29 cellular contexts compared by ENCODE assay signal in the genomic region with DNA sequence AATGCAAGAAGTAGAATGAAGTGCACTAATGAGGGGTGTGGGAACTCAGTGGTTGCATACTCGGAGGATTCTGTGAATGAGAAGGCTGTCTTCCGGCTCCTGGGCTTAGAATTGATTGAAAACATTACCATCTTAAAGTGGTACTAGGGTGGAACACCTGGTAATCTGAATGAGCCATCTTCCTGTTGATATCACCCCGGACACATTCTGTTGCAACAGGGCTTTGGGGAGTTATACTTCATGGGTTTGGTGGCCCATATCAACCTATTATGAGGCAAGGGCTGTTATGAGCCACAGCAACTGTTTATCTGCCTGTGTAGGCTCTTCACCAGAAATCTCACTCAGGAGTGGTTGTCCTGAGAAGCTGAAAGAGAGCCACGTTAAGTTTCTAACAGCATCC.
"Had no signal": no experiment of that assay in that cellular context is flagged by ENCODE, and none has a peak within 500 bp of the region (broad histone marks: within the 10 kb centered on the region; RNA-seq: fewer than 3 reads in every experiment).

No MANE protein-coding gene starts in this region.

- DNase-seq: activated B cell treated with CpG ODN at 0.5 μM for 24 hours; activated CD4-positive, alpha-beta T cell treated with anti-CD3 and anti-CD28 coated beads for 48 hours; activated CD4-positive, alpha-beta T cell treated with anti-CD3 and anti-CD28 coated beads, Interleukin-2, amount 50 U/mL, for 1 hour; activated CD4-positive, alpha-beta T cell treated with anti-CD3 and anti-CD28 coated beads, Interleukin-2, amount 50 U/mL, for 4 hours; activated CD4-positive, CD25-positive, alpha-beta regulatory T cell treated with anti-CD3 and anti-CD28 coated beads, Interleukin-2, amount 50 U/mL, for 72 hours; activated CD8-positive, alpha-beta memory T cell treated with anti-CD3 and anti-CD28 coated beads, Interleukin-2, amount 50 U/mL, for 4 hours; activated effector memory CD4-positive, alpha-beta T cell treated with Interleukin-2 at 50 U/mL for 16 hours; activated gamma-delta T cell; activated naive CD4-positive, alpha-beta T cell treated with anti-CD3 and anti-CD28 coated beads, Interleukin-2, amount 10 ng/mL, durations not matched to agents 7 days and 5 days; activated naive CD4-positive, alpha-beta T cell treated with Interleukin-2 at 50 U/mL for 16 hours; activated T-cell treated with anti-CD3 and anti-CD28 coated beads for 4 hours; activated T-cell treated with anti-CD3 and anti-CD28 coated beads, Interleukin-2, amount 50 U/mL, for 1 hour; activated T-cell treated with anti-CD3 and anti-CD28 coated beads, Interleukin-2, amount 50 U/mL, for 4 hours; activated T-cell treated with anti-CD3 and anti-CD28 coated beads, Interleukin-2, amount 50 U/mL, for 72 hours; amygdala; anterior cingulate cortex; caudate nucleus; cerebellar nuclear complex; colonic mucosa; SW 1271; T-helper 9 cell had no signal

- ATAC-seq: activated T-cell treated with anti-CD3 and anti-CD28 coated beads, Interleukin-2, amount 50 U/mL, for 4 hours had no signal

- H3K36me3 Mint-ChIP-seq: activated naive CD4-positive, alpha-beta T cell treated with anti-CD3 and anti-CD28 coated beads, Interleukin-2, amount 10 ng/mL, durations not matched to agents 7 days and 5 days; activated naive CD8-positive, alpha-beta T cell; brain had no signal

- H3K4me3 Mint-ChIP-seq: activated B cell treated with CpG ODN at 0.5 μM for 24 hours; activated naive CD4-positive, alpha-beta T cell treated with anti-CD3 and anti-CD28 coated beads, Interleukin-2, amount 10 ng/mL, durations not matched to agents 7 days and 5 days; activated naive CD4-positive, alpha-beta T cell treated with anti-CD3 and anti-CD28 coated beads, Interleukin-2, amount 50 U/mL, for 24 hours; activated naive CD8-positive, alpha-beta T cell; activated T-cell treated with anti-CD3 and anti-CD28 coated beads, Interleukin-2, amount 50 U/mL, for 4 hours; activated T-cell treated with anti-CD3 and anti-CD28 coated beads, Interleukin-2, amount 50 U/mL, for 72 hours; activated T-helper 1 cell treated with anti-CD3 and anti-CD28 coated beads, Interleukin-12 subunit alpha, Interleukin-12 subunit beta, Interleukin-2, Interleukin-4 antibody, amounts not matched to agents 30 ng/mL and 10 ng/mL and 1 ng/mL, durations not matched to agents 14 hours and 24 hours and 36 hours; brain; central memory CD8-positive, alpha-beta T cell; T-helper 1 cell treated with Interleukin-12 subunit alpha and Interleukin-12 subunit beta and Interleukin-4 antibody, amounts not matched to agents 30 μg/mL and 1 μg/mL, for 36 hours; T-helper 2 cell treated with Interferon-gamma antibody and Interleukin-4, amounts not matched to agents 5 μg/mL and 100 μg/mL, for 36 hours had no signal

- H3K9me3 Mint-ChIP-seq: activated B cell treated with CpG ODN at 0.5 μM for 24 hours; activated naive CD4-positive, alpha-beta T cell treated with anti-CD3 and anti-CD28 coated beads, Interleukin-2, amount 10 ng/mL, durations not matched to agents 7 days and 5 days; activated naive CD4-positive, alpha-beta T cell treated with anti-CD3 and anti-CD28 coated beads, Interleukin-2, amount 50 U/mL, for 24 hours; activated T-helper 1 cell treated with anti-CD3 and anti-CD28 coated beads, Interleukin-12 subunit alpha, Interleukin-12 subunit beta, Interleukin-2, Interleukin-4 antibody, amounts not matched to agents 30 ng/mL and 10 ng/mL and 1 ng/mL, durations not matched to agents 14 hours and 24 hours and 36 hours; activated T-helper 2 cell treated with anti-CD3 and anti-CD28 coated beads, Interferon-gamma antibody, Interleukin-2, Interleukin-4, amounts not matched to agents 10 μg/mL and 5 μg/mL and 100 μg/mL, durations not matched to agents 14 hours and 24 hours and 36 hours; central memory CD8-positive, alpha-beta T cell; T-helper 1 cell treated with Interleukin-12 subunit alpha and Interleukin-12 subunit beta and Interleukin-4 antibody, amounts not matched to agents 30 μg/mL and 1 μg/mL, for 36 hours; T-helper 2 cell treated with Interferon-gamma antibody and Interleukin-4, amounts not matched to agents 5 μg/mL and 100 μg/mL, for 36 hours had no signal

- H3K27ac Mint-ChIP-seq: activated B cell treated with CpG ODN at 0.5 μM for 24 hours; activated naive CD4-positive, alpha-beta T cell treated with anti-CD3 and anti-CD28 coated beads, Interleukin-2, amount 10 ng/mL, durations not matched to agents 7 days and 5 days; activated naive CD4-positive, alpha-beta T cell treated with anti-CD3 and anti-CD28 coated beads, Interleukin-2, amount 50 U/mL, for 24 hours; activated naive CD8-positive, alpha-beta T cell; activated T-cell treated with anti-CD3 and anti-CD28 coated beads, Interleukin-2, amount 50 U/mL, for 72 hours; activated T-helper 1 cell treated with anti-CD3 and anti-CD28 coated beads, Interleukin-12 subunit alpha, Interleukin-12 subunit beta, Interleukin-2, Interleukin-4 antibody, amounts not matched to agents 30 ng/mL and 10 ng/mL and 1 ng/mL, durations not matched to agents 14 hours and 24 hours and 36 hours; activated T-helper 2 cell treated with anti-CD3 and anti-CD28 coated beads, Interferon-gamma antibody, Interleukin-2, Interleukin-4, amounts not matched to agents 10 μg/mL and 5 μg/mL and 100 μg/mL, durations not matched to agents 14 hours and 24 hours and 36 hours; brain; T-helper 1 cell treated with Interleukin-12 subunit alpha and Interleukin-12 subunit beta and Interleukin-4 antibody, amounts not matched to agents 30 μg/mL and 1 μg/mL, for 36 hours; T-helper 2 cell treated with Interferon-gamma antibody and Interleukin-4, amounts not matched to agents 5 μg/mL and 100 μg/mL, for 36 hours had no signal

- H3K4me1 Mint-ChIP-seq: activated B cell treated with CpG ODN at 0.5 μM for 24 hours; activated naive CD4-positive, alpha-beta T cell treated with anti-CD3 and anti-CD28 coated beads, Interleukin-2, amount 10 ng/mL, durations not matched to agents 7 days and 5 days; activated naive CD4-positive, alpha-beta T cell treated with anti-CD3 and anti-CD28 coated beads, Interleukin-2, amount 50 U/mL, for 24 hours; central memory CD8-positive, alpha-beta T cell had no signal

- H3K27me3 Mint-ChIP-seq: activated B cell treated with CpG ODN at 0.5 μM for 24 hours; activated naive CD4-positive, alpha-beta T cell treated with anti-CD3 and anti-CD28 coated beads, Interleukin-2, amount 10 ng/mL, durations not matched to agents 7 days and 5 days had no signal
